ENCODE assay signal across 19 cellular contexts in genomic region chr3:123158330-123158729, GRCh38. TPM values are rescaled to one million over a fixed set of nuclear protein-coding genes. Genes with fewer than 3 reads are reported as not detected.
DNase-seq lines count a peak whose midpoint lies in the region; ATAC-seq, FAIRE-seq and TF ChIP-seq lines count a peak whose summit lies in the region.
"Had no signal": no experiment of that assay in that cellular context is flagged by ENCODE, and none has a peak within 500 bp of the region (broad histone marks: within the 10 kb centered on the region; RNA-seq: fewer than 3 reads in every experiment).

No MANE protein-coding gene starts in this region.

- H3K4me3 ChIP-seq in endodermal cell (ENCODE audit: low read length) (no peak overlapping the region), pancreas (no peak overlapping the region), lower lobe of right lung (no peak overlapping the region)
- H3K4me3 ChIP-seq: adrenal gland had no signal

- ATAC-seq in pancreas (peak in 2 of 4 donors; percentile 9 to 41), HG02610 (IDR thresholded peaks at IDR 0.05; ENCODE audit: unreplicated experiment) (no peak), lower lobe of right lung (no peak)
- ATAC-seq: activated T-helper 17 cell treated with anti-CD3 and anti-CD28 coated beads, Interleukin-2, amount 50 U/mL, for 72 hours; natural killer cell; stimulated activated naive CD8-positive, alpha-beta T cell treated with anti-CD3 and anti-CD28 coated beads, Interleukin-15, Interleukin-2, amounts not matched to agents 100 U/mL and 50 U/mL, for 24 hours had no signal

- DNase-seq in NCI-H2029 (lab: John Stamatoyannopoulos, UW) (peak; percentile 70), NCI-H2029 treated with DMSO at 0.1 percent for 48 hours (lab: John Stamatoyannopoulos, UW) (no peak), HT-29 (ENCODE audit: low spot score) (peak; percentile 25), endodermal cell (peak; percentile 20), pancreas (no peak), lower lobe of right lung (no peak), NCI-H187 (lab: John Stamatoyannopoulos, UW) (no peak)
- DNase-seq: 8988T; activated CD4-positive, alpha-beta memory T cell treated with anti-CD3 and anti-CD28 coated beads, Interleukin-2, amount 10 ng/mL, durations not matched to agents 7 days and 5 days; CD4-positive, alpha-beta memory T cell; mammary epithelial cell; RPMI8226; stimulated activated naive CD8-positive, alpha-beta T cell treated with anti-CD3 and anti-CD28 coated beads, Interleukin-15, Interleukin-2, amounts not matched to agents 100 U/mL and 50 U/mL, for 24 hours; SW 1271 had no signal

- peaks cover 84% of the 10 kb centered on the region for H3K36me3 ChIP-seq in endodermal cell (ENCODE audit: control insufficient read depth, insufficient read depth, low read length)
- H3K36me3 ChIP-seq in pancreas: peaks cover 0 to 29% (median 0%) of the 10 kb centered on the region in 3 donors
- peaks cover 72% of the 10 kb centered on the region for H3K36me3 ChIP-seq in lower lobe of right lung

- TF ChIP-seq CTCF in endodermal cell (conservative IDR thresholded peaks at IDR 0.05): no peak
- TF ChIP-seq CTCF in pancreas (IDR thresholded peaks at IDR 0.05): no peak
- TF ChIP-seq CTCF in lower lobe of right lung (IDR thresholded peaks at IDR 0.05): no peak

- H3K4me1 ChIP-seq in endodermal cell (ENCODE audit: control insufficient read depth, insufficient read depth, low read length): no peaks in the 10 kb centered on the region
- peaks cover 8 to 12% (median 10%) of the 10 kb centered on the region in 3 donors for H3K4me1 ChIP-seq in pancreas
- H3K4me1 ChIP-seq in lower lobe of right lung: peaks cover 27% of the 10 kb centered on the region

- no peak for FAIRE-seq in pancreas (lab: Jason Lieb, UNC)

- H3K27ac Mint-ChIP-seq in endodermal cell: no peak overlapping the region
- H3K27ac Mint-ChIP-seq: activated CD4-positive, alpha-beta memory T cell treated with anti-CD3 and anti-CD28 coated beads, Interleukin-2, amount 10 ng/mL, durations not matched to agents 7 days and 5 days; activated T-helper 17 cell treated with anti-CD3 and anti-CD28 coated beads, Interleukin-2, amount 50 U/mL, for 72 hours; CD4-positive, alpha-beta memory T cell; natural killer cell had no signal

- H3K4me3 Mint-ChIP-seq in endodermal cell: no peak overlapping the region
- H3K4me3 Mint-ChIP-seq: activated CD4-positive, alpha-beta memory T cell treated with anti-CD3 and anti-CD28 coated beads, Interleukin-2, amount 10 ng/mL, durations not matched to agents 7 days and 5 days; activated T-helper 17 cell treated with anti-CD3 and anti-CD28 coated beads, Interleukin-2, amount 50 U/mL, for 72 hours; CD4-positive, alpha-beta memory T cell; natural killer cell; type B pancreatic cell had no signal

- H3K9me3 ChIP-seq in endodermal cell (ENCODE audit: control insufficient read depth, low read length) (no peaks in the 10 kb centered on the region), pancreas (no peaks in the 10 kb centered on the region), lower lobe of right lung (no peaks in the 10 kb centered on the region)
- H3K9me3 ChIP-seq: adrenal gland had no signal

- WGBS in endodermal cell (ENCODE audit: insufficient coverage in 1 of 2, insufficient read length in 1 of 2), 2 experiments: 94 to 100% methylated on average over 3 to 4 of the region's 4 CpGs
- WGBS in pancreas, 2 donors: 79 to 83% methylated on average over 4 of the region's 4 CpGs

- H3K9me3 Mint-ChIP-seq in endodermal cell: no peaks in the 10 kb centered on the region
- H3K9me3 Mint-ChIP-seq: activated CD4-positive, alpha-beta memory T cell treated with anti-CD3 and anti-CD28 coated beads, Interleukin-2, amount 10 ng/mL, durations not matched to agents 7 days and 5 days; activated T-helper 17 cell treated with anti-CD3 and anti-CD28 coated beads, Interleukin-2, amount 50 U/mL, for 72 hours; natural killer cell; type B pancreatic cell had no signal

- H3K27me3 Mint-ChIP-seq in endodermal cell (ENCODE audit: insufficient read depth): no peaks in the 10 kb centered on the region
- H3K27me3 Mint-ChIP-seq: activated CD4-positive, alpha-beta memory T cell treated with anti-CD3 and anti-CD28 coated beads, Interleukin-2, amount 10 ng/mL, durations not matched to agents 7 days and 5 days; activated T-helper 17 cell treated with anti-CD3 and anti-CD28 coated beads, Interleukin-2, amount 50 U/mL, for 72 hours; CD4-positive, alpha-beta memory T cell; type B pancreatic cell had no signal

- H3K4me1 Mint-ChIP-seq in endodermal cell: no peaks in the 10 kb centered on the region
- H3K4me1 Mint-ChIP-seq: activated CD4-positive, alpha-beta memory T cell treated with anti-CD3 and anti-CD28 coated beads, Interleukin-2, amount 10 ng/mL, durations not matched to agents 7 days and 5 days; natural killer cell had no signal

- H3K27me3 ChIP-seq in endodermal cell (ENCODE audit: control insufficient read depth, insufficient read depth, low read length, poor library complexity, severe bottlenecking) (no peaks in the 10 kb centered on the region), pancreas (no peaks in the 10 kb centered on the region), lower lobe of right lung (ENCODE audit: low read depth) (no peaks in the 10 kb centered on the region)
- H3K27me3 ChIP-seq: adrenal gland had no signal

- intact Hi-C loops in pancreas (cut with DNase I): no loop called here
- intact Hi-C loops in lower lobe of right lung (cut with DNase I): no loop called here

- no peak overlapping the region for H3K27ac ChIP-seq in endodermal cell (ENCODE audit: low read depth, low read length)
- H3K27ac ChIP-seq in pancreas: peak overlapping the region; percentile 48 to 69 (median 60)
- H3K27ac ChIP-seq in lower lobe of right lung: no peak overlapping the region
- H3K27ac ChIP-seq: adrenal gland had no signal

- H3K36me3 Mint-ChIP-seq in endodermal cell (ENCODE audit: low read depth): peaks cover 47% of the 10 kb centered on the region
- H3K36me3 Mint-ChIP-seq: natural killer cell had no signal

- no peak overlapping the region for H3K9ac ChIP-seq in endodermal cell (ENCODE audit: extremely low read depth, low read length, poor library complexity, severe bottlenecking)

RNA-seq across cellular contexts. Expression of gene SEC22A, which starts 43.4 kb away (rescaled TPM):
- total RNA-seq in HT-29 (2014; rRNA removed; shearing (Covaris generic)): 16.4 and 17.2 TPM in 2 replicates
- total RNA-seq in endodermal cell (10 to 100 TPM; 19.5 to 21.8 TPM), pancreas (10 to 100 TPM in 1 of 6 donors, 1 to 10 TPM in 5; 5.2 to 11.3 (median 7.2) TPM), lower lobe of right lung (15.5 TPM)
- polyA plus RNA-seq in endodermal cell (2013, experiment 1 of 2): 26.2 TPM
- polyA plus RNA-seq in endodermal cell (2013, experiment 2 of 2): 23.2 TPM
- polyA plus RNA-seq in pancreas: 10 to 100 TPM in 1 of 2 donors, 1 to 10 TPM in 1; 3.3 to 12.5 TPM

Comparison
In these comparisons a context has a peak if more than half of its experiments do, and no peak if none do; other contexts are left out.
1. DNase-seq: peak in NCI-H2029 (single experiment), HT-29 (single experiment) and endodermal cell (single experiment); none in NCI-H2029 treated with DMSO at 0.1 percent for 48 hours (single experiment), pancreas (0 of 6), lower lobe of right lung (single experiment) and NCI-H187 (0 of 2).
2. H3K27ac ChIP-seq: peak in pancreas (4 of 4); none in endodermal cell (single experiment) and lower lobe of right lung (single experiment).